Comparison of ENCODE assay signal across 10 cellular contexts in genomic region chr17:64709481-64709880, GRCh38. TPM values are rescaled to one million over a fixed set of nuclear protein-coding genes. Genes with fewer than 3 reads are reported as not detected.
DNase-seq lines count a peak whose midpoint lies in the region; ATAC-seq, FAIRE-seq and TF ChIP-seq lines count a peak whose summit lies in the region.
"Had no signal": no experiment of that assay in that cellular context is flagged by ENCODE, and none has a peak within 500 bp of the region (broad histone marks: within the 10 kb centered on the region; RNA-seq: fewer than 3 reads in every experiment).

No MANE protein-coding gene starts in this region.

- ATAC-seq in T-helper 17 cell (no peak), foreskin keratinocyte (no peak), GM21529 (IDR thresholded peaks at IDR 0.05; ENCODE audit: unreplicated experiment) (no peak), pancreas (no peak)
- ATAC-seq in stimulated activated naive CD8-positive, alpha-beta T cell treated with anti-CD3 and anti-CD28 coated beads, Interleukin-15, amount 100 ng/mL, for 72 hours, result no peak
- ATAC-seq: mucosa of descending colon had no signal

- H3K27me3 ChIP-seq in foreskin keratinocyte (no peaks in the 10 kb centered on the region), pancreas (no peaks in the 10 kb centered on the region)

- intact Hi-C loops in pancreas (cut with DNase I), result no loop called here

- POLR2A ChIA-PET in activated CD4-positive, alpha-beta T cell treated with anti-CD3 and anti-CD28 coated beads, Interleukin-2, amount 10 ng/mL, durations not matched to agents 7 days and 5 days (lab: Charles Lee), result no interaction called here

- TF ChIP-seq CTCF in foreskin keratinocyte (conservative IDR thresholded peaks at IDR 0.05) (no peak), pancreas (IDR thresholded peaks at IDR 0.05) (no peak)

- H3K9me3 ChIP-seq in T-helper 17 cell (ENCODE audit: control insufficient read depth, low read length, poor library complexity, severe bottlenecking), result no peaks in the 10 kb centered on the region
- no peaks in the 10 kb centered on the region for H3K9me3 ChIP-seq in pancreas
- H3K9me3 ChIP-seq: mucosa of descending colon had no signal

- no peak for FAIRE-seq in pancreas (lab: Jason Lieb, UNC)

- peak overlapping the region; percentile 43 for H3K4me3 Mint-ChIP-seq in activated CD4-positive, alpha-beta T cell treated with anti-CD3 and anti-CD28 coated beads, Interleukin-2, amount 10 ng/mL, durations not matched to agents 7 days and 5 days
- peak overlapping the region; percentile 66 for H3K4me3 Mint-ChIP-seq in T-helper 17 cell
- peak overlapping the region; percentile 18 to 63 for H3K4me3 Mint-ChIP-seq in stimulated activated naive CD8-positive, alpha-beta T cell treated with anti-CD3 and anti-CD28 coated beads, Interleukin-15, amount 100 ng/mL, for 72 hours

- H3K4me1 Mint-ChIP-seq in activated CD4-positive, alpha-beta T cell treated with anti-CD3 and anti-CD28 coated beads, Interleukin-2, amount 10 ng/mL, durations not matched to agents 7 days and 5 days, result peaks cover 80% of the 10 kb centered on the region
- peaks cover 53% of the 10 kb centered on the region for H3K4me1 Mint-ChIP-seq in T-helper 17 cell
- H3K4me1 Mint-ChIP-seq in stimulated activated naive CD8-positive, alpha-beta T cell treated with anti-CD3 and anti-CD28 coated beads, Interleukin-15, amount 100 ng/mL, for 72 hours, result peaks cover 58% of the 10 kb centered on the region

- peaks cover 3% of the 10 kb centered on the region for H3K27me3 Mint-ChIP-seq in activated CD4-positive, alpha-beta T cell treated with anti-CD3 and anti-CD28 coated beads, Interleukin-2, amount 10 ng/mL, durations not matched to agents 7 days and 5 days
- H3K27me3 Mint-ChIP-seq in T-helper 17 cell, result no peaks in the 10 kb centered on the region
- H3K27me3 Mint-ChIP-seq in stimulated activated naive CD8-positive, alpha-beta T cell treated with anti-CD3 and anti-CD28 coated beads, Interleukin-15, amount 100 ng/mL, for 72 hours, result no peaks in the 10 kb centered on the region

- H3K9me3 Mint-ChIP-seq in activated CD4-positive, alpha-beta T cell treated with anti-CD3 and anti-CD28 coated beads, Interleukin-2, amount 10 ng/mL, durations not matched to agents 7 days and 5 days, result no peaks in the 10 kb centered on the region
- peaks cover 0 to 6% of the 10 kb centered on the region in 2 donors for H3K9me3 Mint-ChIP-seq in stimulated activated naive CD8-positive, alpha-beta T cell treated with anti-CD3 and anti-CD28 coated beads, Interleukin-15, amount 100 ng/mL, for 72 hours

- CTCF ChIA-PET in activated CD4-positive, alpha-beta T cell treated with anti-CD3 and anti-CD28 coated beads, Interleukin-2, amount 10 ng/mL, durations not matched to agents 7 days and 5 days (lab: Charles Lee), result interaction anchor here (1.1 to 1.8 kb wide), 4 partner anchors 12 to 68 kb away, joined by 3 to 5 read pairs (median 4); no protein-coding TSS in a partner anchor

- H3K27ac ChIP-seq in foreskin keratinocyte (peak overlapping the region; percentile 37), pancreas (peak overlapping the region in 1 of 4 donors; percentile 6)

- H3K36me3 Mint-ChIP-seq in activated CD4-positive, alpha-beta T cell treated with anti-CD3 and anti-CD28 coated beads, Interleukin-2, amount 10 ng/mL, durations not matched to agents 7 days and 5 days (ENCODE audit: low read depth), result no peaks in the 10 kb centered on the region
- H3K36me3 Mint-ChIP-seq in T-helper 17 cell (ENCODE audit: low read depth), result no peaks in the 10 kb centered on the region

- no peak for DNase-seq in activated CD4-positive, alpha-beta T cell treated with anti-CD3 and anti-CD28 coated beads, Interleukin-2, amount 10 ng/mL, durations not matched to agents 7 days and 5 days
- no peak for DNase-seq in activated CD4-positive, alpha-beta T cell treated with anti-CD3 and anti-CD28 coated beads for 48 hours
- no peak for DNase-seq in T-helper 17 cell
- DNase-seq in foreskin keratinocyte, result no peak
- no peak for DNase-seq in stimulated activated naive CD8-positive, alpha-beta T cell treated with anti-CD3 and anti-CD28 coated beads, Interleukin-15, amount 100 ng/mL, for 72 hours
- DNase-seq in NCI-H2029 (lab: John Stamatoyannopoulos, UW), result no peak
- no peak for DNase-seq in pancreas
- DNase-seq: cerebellar nuclear complex had no signal

- no peak overlapping the region for H3K4me3 ChIP-seq in pancreas
- H3K4me3 ChIP-seq: mucosa of descending colon had no signal

- no peaks in the 10 kb centered on the region for H3K36me3 ChIP-seq in pancreas

- H3K4me1 ChIP-seq in foreskin keratinocyte, result peaks cover 41% of the 10 kb centered on the region
- peaks cover 0 to 4% (median 0%) of the 10 kb centered on the region in 3 donors for H3K4me1 ChIP-seq in pancreas

- WGBS in pancreas, 2 donors, result 65 to 66% methylated on average over 4 of the region's 4 CpGs

- H3K27ac Mint-ChIP-seq in activated CD4-positive, alpha-beta T cell treated with anti-CD3 and anti-CD28 coated beads, Interleukin-2, amount 10 ng/mL, durations not matched to agents 7 days and 5 days, result peak overlapping the region; percentile 82
- peak overlapping the region; percentile 93 for H3K27ac Mint-ChIP-seq in T-helper 17 cell
- peak overlapping the region; percentile 5 to 49 for H3K27ac Mint-ChIP-seq in stimulated activated naive CD8-positive, alpha-beta T cell treated with anti-CD3 and anti-CD28 coated beads, Interleukin-15, amount 100 ng/mL, for 72 hours

RNA-seq across cellular contexts. Expression of gene SMURF2, which starts 47.4 kb away (rescaled TPM):
- 10 to 100 TPM; 17.4 to 18.2 TPM for total RNA-seq in activated CD4-positive, alpha-beta T cell treated with anti-CD3 and anti-CD28 coated beads, Interleukin-2, amount 10 ng/mL, durations not matched to agents 7 days and 5 days
- 10 to 100 TPM; 25.4 to 26.6 TPM for total RNA-seq in T-helper 17 cell
- 193 and 210 TPM in 2 replicates for total RNA-seq in foreskin keratinocyte
- polyA plus RNA-seq in foreskin keratinocyte, result 42.4 and 53.5 TPM in 2 replicates
- total RNA-seq in pancreas, result 10 to 100 TPM in 2 of 6 donors, 1 to 10 TPM in 4; 6.6 to 17.1 (median 8.5) TPM
- 1 to 10 TPM; 3.0 to 6.0 TPM for polyA plus RNA-seq in pancreas

Comparison
In these comparisons a context has a peak if more than half of its experiments do, and no peak if none do; other contexts are left out.
1. H3K27ac Mint-ChIP-seq: peak in every context shown above with its lines; median percentile 93 in T-helper 17 cell; 82 in activated CD4-positive, alpha-beta T cell treated with anti-CD3 and anti-CD28 coated beads, Interleukin-2, amount 10 ng/mL, durations not matched to agents 7 days and 5 days; 27 in stimulated activated naive CD8-positive, alpha-beta T cell treated with anti-CD3 and anti-CD28 coated beads, Interleukin-15, amount 100 ng/mL, for 72 hours.